In the genomic region with DNA sequence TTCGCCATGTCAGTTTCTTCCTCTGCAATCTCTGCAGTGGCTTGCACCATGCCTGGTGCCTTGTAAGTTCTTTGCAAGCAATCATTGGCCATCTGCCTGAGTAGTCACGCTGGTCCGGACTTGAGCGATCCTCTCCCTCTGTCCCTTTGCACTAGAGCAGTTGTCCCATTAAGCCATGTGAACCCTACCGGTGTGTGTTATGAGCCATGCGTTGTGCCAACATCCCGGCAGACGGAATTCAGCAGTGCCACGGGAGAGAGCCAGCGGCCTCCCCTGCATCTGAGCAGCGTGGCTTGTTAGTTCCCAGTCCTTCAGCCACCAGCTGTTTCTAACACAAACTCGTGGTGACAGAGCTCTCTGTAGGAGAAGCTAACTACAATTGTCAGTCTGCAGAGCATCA, we compare ENCODE assay signal across 16 cellular contexts.
"Had no signal": no experiment of that assay in that cellular context is flagged by ENCODE, and none has a peak within 500 bp of the region (broad histone marks: within the 10 kb centered on the region; RNA-seq: fewer than 3 reads in every experiment).

No MANE protein-coding gene starts in this region.

- H3K27me3 ChIP-seq: ascending aorta, breast epithelium, esophagus muscularis mucosa, neutrophil, tibial nerve, uterus had no signal

- H3K9me3 ChIP-seq: ascending aorta, breast epithelium, esophagus muscularis mucosa, neutrophil, tibial nerve, uterus had no signal

- H3K36me3 ChIP-seq: ascending aorta, breast epithelium, esophagus muscularis mucosa, neutrophil, tibial nerve, uterus had no signal

- H3K4me1 ChIP-seq: ascending aorta, breast epithelium, esophagus muscularis mucosa, tibial nerve, uterus had no signal

- ATAC-seq: natural killer cell had no signal

- H3K27ac ChIP-seq: ascending aorta, breast epithelium, coronary artery, esophagus muscularis mucosa, neutrophil, tibial nerve, uterus had no signal

- H3K4me3 ChIP-seq: ascending aorta, breast epithelium, coronary artery, esophagus muscularis mucosa, tibial nerve, uterus had no signal

- DNase-seq: activated CD4-positive, alpha-beta T cell treated with anti-CD3 and anti-CD28 coated beads, Interleukin-2, amount 50 U/mL, for 4 hours; activated effector memory CD4-positive, alpha-beta T cell treated with anti-CD3 and anti-CD28 coated beads, Interleukin-2, amount 50 U/mL, for 16 hours; activated naive CD4-positive, alpha-beta T cell treated with anti-CD3 and anti-CD28 coated beads, Interleukin-2, amount 50 U/mL, for 16 hours; natural killer cell; stimulated activated CD4-positive, alpha-beta T cell treated with anti-CD3 and anti-CD28 coated beads, Interleukin-12 subunit alpha, Interleukin-12 subunit beta, amount 100 ng/mL, for 4 hours; stimulated activated CD4-positive, alpha-beta T cell treated with anti-CD3 and anti-CD28 coated beads, Interleukin-1b, Interleukin-23, amount 100 ng/mL, for 48 hours; stimulated activated naive CD4-positive, alpha-beta T cell treated with Interleukin-2 at 50 U/mL for 16 hours; substantia nigra; T-helper 2 cell; uterus had no signal
